Comparison of ENCODE assay signal across 31 cellular contexts in genomic region chr5:93875693-93876092, GRCh38.
A peak's percentile ranks its signal among the peaks of the same experiment; 100 is the strongest.
DNase-seq lines count a peak whose midpoint lies in the region; ATAC-seq and TF ChIP-seq lines count a peak whose summit lies in the region.
"Had no signal": no experiment of that assay in that cellular context is flagged by ENCODE, and none has a peak within 500 bp of the region (broad histone marks: within the 10 kb centered on the region; RNA-seq: fewer than 3 reads in every experiment).

No MANE protein-coding gene starts in this region.

- no peak for ATAC-seq in HCT116
- ATAC-seq in GM21526 (IDR thresholded peaks at IDR 0.05; ENCODE audit: low FRiP score, unreplicated experiment): no peak
- ATAC-seq: GM12878; left cardiac atrium; natural killer cell treated with Interleukin-12 subunit alpha and Interleukin-12 subunit beta and Interleukin-15 and Interleukin-18, amount 100 ng/mL, for 72 hours; stimulated activated memory B cell treated with anti-CD40 and anti-IgM and Interleukin-4, amounts not matched to agents 10 μg/mL and 1 μg/mL and 100 μg/mL, for 72 hours had no signal

- TF ChIP-seq CTCF in HCT116 (IDR thresholded peaks at IDR 0.05 in 2 of 3, conservative IDR thresholded peaks at IDR 0.05 in 1 of 3; ENCODE audit: borderline replicate concordance in 1 of 3, insufficient read depth in 1 of 3, low read depth in 2 of 3, low read length in 2 of 3) (peak in 2 of 3 experiments; percentile 24; a peak in 2 of 6 replicates), endodermal cell (conservative IDR thresholded peaks at IDR 0.05) (peak; percentile 59), progenitor cell of endocrine pancreas (IDR thresholded peaks at IDR 0.05; ENCODE audit: unreplicated experiment) (peak; percentile 22), MM.1S (IDR thresholded peaks at IDR 0.05; ENCODE audit: low read length) (no peak)

- no peaks in the 10 kb centered on the region; a peak in 1 of 4 replicates for H3K4me1 ChIP-seq in HCT116 (ENCODE audit: control insufficient read depth in 1 of 2, insufficient read depth in 2 of 2, low read length in 2 of 2)
- no peaks in the 10 kb centered on the region for H3K4me1 ChIP-seq in endodermal cell (ENCODE audit: control insufficient read depth, insufficient read depth, low read length)
- H3K4me1 ChIP-seq in MM.1S (ENCODE audit: low read length): no peaks in the 10 kb centered on the region
- H3K4me1 ChIP-seq: upper lobe of left lung had no signal

- RAD21 ChIA-PET in HCT116 (lab: Charles Lee; ENCODE audit: low non-redundant PET in 1 of 2, low total read pairs in 2 of 2, uncharacterized antibody in 2 of 2, unreplicated experiment in 2 of 2): no interaction called here

- intact Hi-C loops in HCT116 (cut with micrococcal nuclease): no loop called here

- H3K4me2 ChIP-seq in HCT116 (ENCODE audit: low read length) (no peak overlapping the region), MM.1S (ENCODE audit: low read depth, low read length) (no peak overlapping the region)

- H3K27me3 ChIP-seq in HCT116 (ENCODE audit: insufficient read depth, low read length) (no peaks in the 10 kb centered on the region), endodermal cell (ENCODE audit: control insufficient read depth, insufficient read depth, low read length, poor library complexity, severe bottlenecking) (no peaks in the 10 kb centered on the region), MM.1S (replicated peaks; ENCODE audit: insufficient read depth, low read length) (no peaks in the 10 kb centered on the region)
- H3K27me3 ChIP-seq: upper lobe of left lung had no signal

- no peaks in the 10 kb centered on the region for H3F3A ChIP-seq in MM.1S (ENCODE audit: insufficient read depth, low read length)

- H3K9me3 Mint-ChIP-seq in endodermal cell (no peaks in the 10 kb centered on the region), progenitor cell of endocrine pancreas (ENCODE audit: low read depth) (no peaks in the 10 kb centered on the region)
- H3K9me3 Mint-ChIP-seq: activated CD4-positive, alpha-beta memory T cell treated with anti-CD3 and anti-CD28 coated beads for 36 hours; CD8-positive, alpha-beta memory T cell; natural killer cell treated with Interleukin-12 subunit alpha and Interleukin-12 subunit beta and Interleukin-15 and Interleukin-18, amount 100 ng/mL, for 72 hours; stimulated activated memory B cell treated with anti-CD40 and anti-IgM and Interleukin-4, amounts not matched to agents 10 μg/mL and 1 μg/mL and 100 μg/mL, for 72 hours had no signal

- WGBS in endodermal cell (ENCODE audit: insufficient coverage in 1 of 2, insufficient read length in 1 of 2), 2 experiments: 88 to 100% methylated on average over 1 of the region's 1 CpG

- TF ChIP-seq RAD21 in HCT116 (IDR thresholded peaks at IDR 0.05; ENCODE audit: low read depth): no peak

- BruUV-seq in HCT116 (replicated peaks; lab: Mats Ljungman, UMichigan): no TSS peak

- DNase-seq in DMS 273 (lab: John Stamatoyannopoulos, UW; ENCODE audit: unreplicated experiment) (peak; percentile 3), DMS 273 treated with DMSO at 0.1 percent for 48 hours (lab: John Stamatoyannopoulos, UW) (no peak), HCT116 (ENCODE audit: low read depth, low spot score) (no peak), endodermal cell (no peak), progenitor cell of endocrine pancreas (ENCODE audit: low spot score, unreplicated experiment) (no peak), T-helper 1 cell (no peak), MM.1S (no peak)
- DNase-seq: activated CD4-positive, alpha-beta memory T cell treated with anti-CD3 and anti-CD28 coated beads for 36 hours; activated CD4-positive, alpha-beta T cell treated with anti-CD3 and anti-CD28 coated beads for 1 hour; activated naive CD4-positive, alpha-beta T cell; CD8-positive, alpha-beta memory T cell; EL; HCEC 1CT; hypothalamus; left cardiac atrium; NCI-H1436; NCI-H2081; NCI-H446; NCI-H82; substantia nigra; T-helper 2 cell; upper lobe of left lung had no signal

- H3K4me3 Mint-ChIP-seq in endodermal cell (no peak overlapping the region), progenitor cell of endocrine pancreas (ENCODE audit: low read depth) (no peak overlapping the region)
- H3K4me3 Mint-ChIP-seq: activated CD4-positive, alpha-beta memory T cell treated with anti-CD3 and anti-CD28 coated beads for 36 hours; B cell; CD8-positive, alpha-beta memory T cell; natural killer cell treated with Interleukin-12 subunit alpha and Interleukin-12 subunit beta and Interleukin-15 and Interleukin-18, amount 100 ng/mL, for 72 hours; stimulated activated memory B cell treated with anti-CD40 and anti-IgM and Interleukin-4, amounts not matched to agents 10 μg/mL and 1 μg/mL and 100 μg/mL, for 72 hours had no signal

- H3K27ac Mint-ChIP-seq in endodermal cell: no peak overlapping the region
- H3K27ac Mint-ChIP-seq in progenitor cell of endocrine pancreas: no peak overlapping the region
- H3K27ac Mint-ChIP-seq: activated CD4-positive, alpha-beta memory T cell treated with anti-CD3 and anti-CD28 coated beads for 36 hours; B cell; CD8-positive, alpha-beta memory T cell; stimulated activated memory B cell treated with anti-CD40 and anti-IgM and Interleukin-4, amounts not matched to agents 10 μg/mL and 1 μg/mL and 100 μg/mL, for 72 hours had no signal

- no peak overlapping the region for H3K27ac ChIP-seq in HCT116 (ENCODE audit: low read depth, low read length)
- no peak overlapping the region for H3K27ac ChIP-seq in endodermal cell (ENCODE audit: low read depth, low read length)
- H3K27ac ChIP-seq in MM.1S (ENCODE audit: low read length): no peak overlapping the region
- H3K27ac ChIP-seq: 22Rv1, RWPE1, skin epidermis, upper lobe of left lung had no signal

- H3K27me3 Mint-ChIP-seq in endodermal cell (ENCODE audit: insufficient read depth): no peaks in the 10 kb centered on the region
- no peaks in the 10 kb centered on the region for H3K27me3 Mint-ChIP-seq in progenitor cell of endocrine pancreas
- H3K27me3 Mint-ChIP-seq: activated CD4-positive, alpha-beta memory T cell treated with anti-CD3 and anti-CD28 coated beads for 36 hours; B cell; CD8-positive, alpha-beta memory T cell; natural killer cell treated with Interleukin-12 subunit alpha and Interleukin-12 subunit beta and Interleukin-15 and Interleukin-18, amount 100 ng/mL, for 72 hours; stimulated activated memory B cell treated with anti-CD40 and anti-IgM and Interleukin-4, amounts not matched to agents 10 μg/mL and 1 μg/mL and 100 μg/mL, for 72 hours had no signal

- no peak for TF ChIP-seq POLR2A in HCT116 (IDR thresholded peaks at IDR 0.05; ENCODE audit: borderline replicate concordance, extremely low read depth, insufficient read depth, insufficient read length)

- no peaks in the 10 kb centered on the region for H3K36me3 ChIP-seq in HCT116 (ENCODE audit: control insufficient read depth in 1 of 2, insufficient read depth in 2 of 2, low read length in 2 of 2)
- H3K36me3 ChIP-seq in endodermal cell (ENCODE audit: control insufficient read depth, insufficient read depth, low read length): no peaks in the 10 kb centered on the region
- H3K36me3 ChIP-seq in MM.1S (replicated peaks; ENCODE audit: insufficient read depth, low read length): no peaks in the 10 kb centered on the region

- peaks cover 8% of the 10 kb centered on the region for H3K4me1 Mint-ChIP-seq in endodermal cell
- H3K4me1 Mint-ChIP-seq in progenitor cell of endocrine pancreas (ENCODE audit: low read depth): no peaks in the 10 kb centered on the region
- H3K4me1 Mint-ChIP-seq: B cell; stimulated activated memory B cell treated with anti-CD40 and anti-IgM and Interleukin-4, amounts not matched to agents 10 μg/mL and 1 μg/mL and 100 μg/mL, for 72 hours had no signal

- CTCF ChIA-PET in HCT116 (lab: Charles Lee): interaction anchor here (1.3 kb wide), 1 partner anchor 862 kb away, joined by 3 read pairs; no protein-coding TSS in a partner anchor

- H3K9me2 ChIP-seq in HCT116 (ENCODE audit: insufficient read depth) (no peaks in the 10 kb centered on the region), MM.1S (replicated peaks; ENCODE audit: insufficient read depth, low read length) (no peaks in the 10 kb centered on the region)

- H2AFZ ChIP-seq in HCT116 (ENCODE audit: low read depth, low read length, poor library complexity, severe bottlenecking) (no peak overlapping the region), MM.1S (ENCODE audit: low read length) (no peak overlapping the region)

- POLR2A ChIA-PET in HCT116 (lab: Charles Lee): no interaction called here

- H3K9me3 ChIP-seq in HCT116 (ENCODE audit: control insufficient read depth in 1 of 2, insufficient read depth in 1 of 2, low read depth in 1 of 2, low read length in 2 of 2) (no peaks in the 10 kb centered on the region), endodermal cell (ENCODE audit: control insufficient read depth, low read length) (no peaks in the 10 kb centered on the region), MM.1S (replicated peaks; ENCODE audit: insufficient read depth, low read length) (no peaks in the 10 kb centered on the region)
- H3K9me3 ChIP-seq: upper lobe of left lung had no signal

- H3K36me3 Mint-ChIP-seq in endodermal cell (ENCODE audit: low read depth) (no peaks in the 10 kb centered on the region), progenitor cell of endocrine pancreas (ENCODE audit: insufficient read depth) (no peaks in the 10 kb centered on the region)

- H3K4me3 ChIP-seq in HCT116 (replicated peaks in 1 of 2; ENCODE audit: low read depth in 1 of 2, low read length in 2 of 2): no peak overlapping the region
- H3K4me3 ChIP-seq in endodermal cell (ENCODE audit: low read length): no peak overlapping the region
- no peak overlapping the region for H3K4me3 ChIP-seq in MM.1S (ENCODE audit: low read length)
- H3K4me3 ChIP-seq: GM12878, lung, skin epidermis, upper lobe of left lung had no signal

- no peaks in the 10 kb centered on the region for H3K79me2 ChIP-seq in HCT116 (ENCODE audit: insufficient read depth, low read length)
- H3K79me2 ChIP-seq in MM.1S (ENCODE audit: low read length): no peaks in the 10 kb centered on the region

- no peak overlapping the region for H3K9ac ChIP-seq in HCT116 (ENCODE audit: low read length)
- H3K9ac ChIP-seq in endodermal cell (ENCODE audit: extremely low read depth, low read length, poor library complexity, severe bottlenecking): no peak overlapping the region
- no peak overlapping the region for H3K9ac ChIP-seq in MM.1S (ENCODE audit: low read length)

- H4K20me1 ChIP-seq in HCT116 (ENCODE audit: insufficient read depth): no peaks in the 10 kb centered on the region
- no peaks in the 10 kb centered on the region for H4K20me1 ChIP-seq in MM.1S (ENCODE audit: insufficient read depth, low read length)

TF ChIP-seq in HCT116, 20 proteins besides CTCF, POLR2A, EP300 and RAD21 (continues in another document):
- no peak for TF ChIP-seq ZNF274 (IDR thresholded peaks at IDR 0.05; ENCODE audit: low read depth, low read length)
- TF ChIP-seq MAX (IDR thresholded peaks at IDR 0.05): no peak
- TF ChIP-seq FOSL1 (IDR thresholded peaks at IDR 0.05; ENCODE audit: low read depth): no peak
- TF ChIP-seq SRF (IDR thresholded peaks at IDR 0.05; ENCODE audit: low read depth): no peak
- no peak for TF ChIP-seq ELF1 (IDR thresholded peaks at IDR 0.05; ENCODE audit: borderline replicate concordance, low read depth)
- TF ChIP-seq SIN3A (IDR thresholded peaks at IDR 0.05; ENCODE audit: low read depth): no peak
